Comparison of ENCODE assay signal across 1 cellular context in genomic region chr7:47538846-47539311, GRCh38.
TF ChIP-seq lines count a peak whose summit lies in the region.

No MANE protein-coding gene starts in this region.

TF ChIP-seq in HepG2, 621 proteins besides CTCF, POLR2A, EP300 and RAD21 (continued from another document and continues in another):
- TF ChIP-seq ZFY (CRISPR knock-in tag; IDR thresholded peaks at IDR 0.05) = peak; percentile 37; the same call in 1 of the 2 replicates
- TF ChIP-seq AGO1 (IDR thresholded peaks at IDR 0.05; ENCODE audit: low read depth, low read length, poor library complexity, severe bottlenecking) = no peak
- TF ChIP-seq PLSCR1 (CRISPR knock-in tag; IDR thresholded peaks at IDR 0.05; ENCODE audit: borderline replicate concordance) = no peak
- TF ChIP-seq ELF4 (CRISPR knock-in tag; IDR thresholded peaks at IDR 0.05; ENCODE audit: borderline replicate concordance) = no peak; the same call in 1 of the 2 replicates
- no peak for TF ChIP-seq MAFG (CRISPR knock-in tag; IDR thresholded peaks at IDR 0.05)
- no peak for TF ChIP-seq ZNF33B (CRISPR knock-in tag; IDR thresholded peaks at IDR 0.05)
- TF ChIP-seq NFYB (CRISPR knock-in tag; IDR thresholded peaks at IDR 0.05) = no peak; the same call in 1 of the 2 replicates
- no peak for TF ChIP-seq TAF15 (IDR thresholded peaks at IDR 0.05; ENCODE audit: low read depth, low read length, poor library complexity, severe bottlenecking)
- no peak for TF ChIP-seq CENPT (CRISPR knock-in tag; IDR thresholded peaks at IDR 0.05; ENCODE audit: low read depth)
- TF ChIP-seq TGIF2 (CRISPR knock-in tag; IDR thresholded peaks at IDR 0.05) = peak; percentile 71
- 0 out of 2 replicates have a peak, but pooled peaks have one; percentile 24 for TF ChIP-seq SNAPC2 (CRISPR knock-in tag; IDR thresholded peaks at IDR 0.05)
- no peak for TF ChIP-seq EZH2 (conservative IDR thresholded peaks at IDR 0.05; ENCODE audit: low read depth, low read length)
- no peak for TF ChIP-seq CAMTA2 (CRISPR knock-in tag; IDR thresholded peaks at IDR 0.05; ENCODE audit: borderline replicate concordance)
- TF ChIP-seq CHD4 (IDR thresholded peaks at IDR 0.05; ENCODE audit: borderline replicate concordance, low read length) = 0 out of 2 replicates have a peak, but pooled peaks have one; percentile 50
- peak; percentile 95 for TF ChIP-seq CEBPB (IDR thresholded peaks at IDR 0.05; ENCODE audit: borderline replicate concordance, low read depth, low read length)
- no peak for TF ChIP-seq ZSCAN12 (CRISPR knock-in tag; IDR thresholded peaks at IDR 0.05)
- TF ChIP-seq HIC2 (CRISPR knock-in tag; IDR thresholded peaks at IDR 0.05; ENCODE audit: low read depth) = peak; percentile 93
- TF ChIP-seq NAIF1 (CRISPR knock-in tag; IDR thresholded peaks at IDR 0.05; ENCODE audit: borderline replicate concordance) = no peak
- 0 out of 2 replicates have a peak, but pooled peaks have one; percentile 52 for TF ChIP-seq ZNF224 (CRISPR knock-in tag; IDR thresholded peaks at IDR 0.05)
- no peak for TF ChIP-seq ZNF615 (CRISPR knock-in tag; IDR thresholded peaks at IDR 0.05; ENCODE audit: borderline replicate concordance)
- TF ChIP-seq PREB (CRISPR knock-in tag; IDR thresholded peaks at IDR 0.05) = no peak
- no peak for TF ChIP-seq PCBP1 (IDR thresholded peaks at IDR 0.05; ENCODE audit: borderline replicate concordance, low read depth, low read length)
- no peak for TF ChIP-seq SCMH1 (CRISPR knock-in tag; IDR thresholded peaks at IDR 0.05; ENCODE audit: borderline replicate concordance)
- TF ChIP-seq ZNF354B (CRISPR knock-in tag; IDR thresholded peaks at IDR 0.05) = no peak
- no peak for TF ChIP-seq ATF5 (CRISPR knock-in tag; IDR thresholded peaks at IDR 0.05; ENCODE audit: low read depth)
- TF ChIP-seq HOXD1 (CRISPR knock-in tag; IDR thresholded peaks at IDR 0.05) = no peak
- no peak for TF ChIP-seq NR2F2 (IDR thresholded peaks at IDR 0.05; ENCODE audit: borderline replicate concordance, low read depth)
- TF ChIP-seq MATR3 (CRISPR knock-in tag; IDR thresholded peaks at IDR 0.05) = no peak
- TF ChIP-seq MEIS1 (CRISPR knock-in tag; IDR thresholded peaks at IDR 0.05; ENCODE audit: borderline replicate concordance) = no peak
- TF ChIP-seq FOXK1 (CRISPR knock-in tag; IDR thresholded peaks at IDR 0.05; ENCODE audit: borderline replicate concordance, low read depth) = peak; percentile 59; the same call in 1 of the 2 replicates
- no peak for TF ChIP-seq ARNT (IDR thresholded peaks at IDR 0.05)
- no peak for TF ChIP-seq ZNF333 (CRISPR knock-in tag; IDR thresholded peaks at IDR 0.05; ENCODE audit: borderline replicate concordance)
- no peak for TF ChIP-seq TRIM24 (CRISPR knock-in tag; IDR thresholded peaks at IDR 0.05)
- TF ChIP-seq PHF8 (CRISPR knock-in tag; IDR thresholded peaks at IDR 0.05) = no peak
- peak; percentile 68 for TF ChIP-seq FOSL2 (CRISPR knock-in tag; IDR thresholded peaks at IDR 0.05)
- TF ChIP-seq ZNF501 (CRISPR knock-in tag; IDR thresholded peaks at IDR 0.05) = no peak
- no peak for TF ChIP-seq SETDB1 (CRISPR knock-in tag; IDR thresholded peaks at IDR 0.05; ENCODE audit: borderline replicate concordance)
- no peak for TF ChIP-seq SRSF9 (IDR thresholded peaks at IDR 0.05; ENCODE audit: borderline replicate concordance, insufficient read depth, low read depth, low read length, poor library complexity, severe bottlenecking)
- peak; percentile 70; the same call in 1 of the 2 replicates for TF ChIP-seq ERF (CRISPR knock-in tag; IDR thresholded peaks at IDR 0.05)
- peak; percentile 82; the same call in 1 of the 2 replicates for TF ChIP-seq ZNF12 (CRISPR knock-in tag; IDR thresholded peaks at IDR 0.05)
- no peak for TF ChIP-seq SRY (CRISPR knock-in tag; IDR thresholded peaks at IDR 0.05)
- TF ChIP-seq ZBTB46 (CRISPR knock-in tag; IDR thresholded peaks at IDR 0.05; ENCODE audit: borderline replicate concordance) = no peak
- peak; percentile 93 for TF ChIP-seq SAP130 (CRISPR knock-in tag; IDR thresholded peaks at IDR 0.05; ENCODE audit: low read depth)
- TF ChIP-seq ZBTB25 (CRISPR knock-in tag; IDR thresholded peaks at IDR 0.05) = 0 out of 2 replicates have a peak, but pooled peaks have one; percentile 15
- TF ChIP-seq DZIP1 (CRISPR knock-in tag; IDR thresholded peaks at IDR 0.05) = no peak
- no peak for TF ChIP-seq HCFC1 (IDR thresholded peaks at IDR 0.05; ENCODE audit: low read depth, low read length)
- TF ChIP-seq GABPA (IDR thresholded peaks at IDR 0.05; ENCODE audit: low read depth, low read length) = no peak
- TF ChIP-seq GABPA (CRISPR knock-in tag; IDR thresholded peaks at IDR 0.05; ENCODE audit: low read depth) = no peak
- TF ChIP-seq SYNCRIP (IDR thresholded peaks at IDR 0.05; ENCODE audit: insufficient read depth, low read depth, low read length) = no peak
- TF ChIP-seq IRX3 (CRISPR knock-in tag; IDR thresholded peaks at IDR 0.05; ENCODE audit: borderline replicate concordance, low read depth) = no peak
- no peak for TF ChIP-seq EED (CRISPR knock-in tag; IDR thresholded peaks at IDR 0.05)
- no peak for TF ChIP-seq NPAS2 (CRISPR knock-in tag; IDR thresholded peaks at IDR 0.05; ENCODE audit: borderline replicate concordance)
- no peak for TF ChIP-seq IRF1 (CRISPR knock-in tag; IDR thresholded peaks at IDR 0.05; ENCODE audit: low read depth)
- no peak for TF ChIP-seq ZSCAN20 (CRISPR knock-in tag; IDR thresholded peaks at IDR 0.05; ENCODE audit: borderline replicate concordance)
- TF ChIP-seq ZFP90 (CRISPR knock-in tag; IDR thresholded peaks at IDR 0.05; ENCODE audit: borderline replicate concordance) = no peak
- no peak; the same call in 1 of the 2 replicates for TF ChIP-seq ZNF747 (CRISPR knock-in tag; IDR thresholded peaks at IDR 0.05; ENCODE audit: borderline replicate concordance)
- TF ChIP-seq ZBTB14 (CRISPR knock-in tag; IDR thresholded peaks at IDR 0.05) = no peak
- TF ChIP-seq SOX13 (IDR thresholded peaks at IDR 0.05) = no peak
- peak in 1 of 2 experiments; percentile 81; a peak in 2 of 4 replicates for TF ChIP-seq SOX13 (CRISPR knock-in tag; conservative IDR thresholded peaks at IDR 0.05 in 1 of 2, IDR thresholded peaks at IDR 0.05 in 1 of 2)
- TF ChIP-seq GLI4 (CRISPR knock-in tag; IDR thresholded peaks at IDR 0.05; ENCODE audit: borderline replicate concordance) = no peak
- TF ChIP-seq HDAC6 (IDR thresholded peaks at IDR 0.05; ENCODE audit: low read depth, low read length) = no peak
- no peak for TF ChIP-seq MYPOP (CRISPR knock-in tag; IDR thresholded peaks at IDR 0.05)
- TF ChIP-seq SUZ12 (IDR thresholded peaks at IDR 0.05; ENCODE audit: low read depth, low read length) = no peak
- TF ChIP-seq SALL1 (CRISPR knock-in tag; IDR thresholded peaks at IDR 0.05) = peak; percentile 58; the same call in 1 of the 2 replicates
- no peak for TF ChIP-seq ARHGAP35 (CRISPR knock-in tag; IDR thresholded peaks at IDR 0.05; ENCODE audit: borderline replicate concordance)
- peak; percentile 89; the same call in 1 of the 2 replicates for TF ChIP-seq SIN3A (IDR thresholded peaks at IDR 0.05; ENCODE audit: borderline replicate concordance, low read depth, low read length)
